Comparison of ENCODE assay signal across 8 cellular contexts in genomic region chr18:34978533-34978893, GRCh38.
DNase-seq lines count a peak whose midpoint lies in the region; ATAC-seq and TF ChIP-seq lines count a peak whose summit lies in the region.

No MANE protein-coding gene starts in this region.

- H3K36me3 ChIP-seq in BLaER1, result no peaks in the 10 kb centered on the region
- no peaks in the 10 kb centered on the region for H3K36me3 ChIP-seq in MM.1S (replicated peaks; ENCODE audit: insufficient read depth, low read length)

- H3K4me3 Mint-ChIP-seq in dendritic cell treated with granulocyte-macrophage colony-stimulating factor and Interleukin-4, amounts not matched to agents 40 ng/mL and 50 ng/mL, for 4 days, result peak overlapping the region; percentile 86
- H3K4me3 Mint-ChIP-seq in natural killer cell treated with Interleukin-12 subunit alpha and Interleukin-12 subunit beta and Interleukin-15 and Interleukin-18, amount 100 ng/mL, for 72 hours, result peak overlapping the region; percentile 97

- no peaks in the 10 kb centered on the region for H3K9me2 ChIP-seq in MM.1S (replicated peaks; ENCODE audit: insufficient read depth, low read length)

- peaks cover 9% of the 10 kb centered on the region for H3K36me3 Mint-ChIP-seq in dendritic cell treated with granulocyte-macrophage colony-stimulating factor and Interleukin-4, amounts not matched to agents 40 ng/mL and 50 ng/mL, for 4 days (ENCODE audit: low read depth)
- H3K36me3 Mint-ChIP-seq in natural killer cell treated with Interleukin-12 subunit alpha and Interleukin-12 subunit beta and Interleukin-15 and Interleukin-18, amount 100 ng/mL, for 72 hours, result no peaks in the 10 kb centered on the region

- intact Hi-C loops in dendritic cell treated with granulocyte-macrophage colony-stimulating factor and Interleukin-4, amounts not matched to agents 40 ng/mL and 50 ng/mL, for 4 days (cut with micrococcal nuclease), result loop anchor here (5.0 kb wide), 1 partner anchor 64 kb away; the partner anchor contains the start of gene MAPRE2

- H3K27me3 ChIP-seq in BLaER1 (peaks cover 27% of the 10 kb centered on the region; the same call in 1 of the 2 replicates), MM.1S (replicated peaks; ENCODE audit: insufficient read depth, low read length) (no peaks in the 10 kb centered on the region)

- H2AFZ ChIP-seq in MM.1S (ENCODE audit: low read length), result peak overlapping the region; percentile 98

- peaks cover 19% of the 10 kb centered on the region for H3F3A ChIP-seq in MM.1S (ENCODE audit: insufficient read depth, low read length)

- H3K9me3 Mint-ChIP-seq in dendritic cell treated with granulocyte-macrophage colony-stimulating factor and Interleukin-4, amounts not matched to agents 40 ng/mL and 50 ng/mL, for 4 days, result no peaks in the 10 kb centered on the region
- no peaks in the 10 kb centered on the region for H3K9me3 Mint-ChIP-seq in natural killer cell treated with Interleukin-12 subunit alpha and Interleukin-12 subunit beta and Interleukin-15 and Interleukin-18, amount 100 ng/mL, for 72 hours

- H3K27ac ChIP-seq in BLaER1 (no peak overlapping the region), MM.1S (ENCODE audit: low read length) (peak overlapping the region; percentile 7; the same call in 1 of the 2 replicates)

- H3K9me3 ChIP-seq in BLaER1 (no peaks in the 10 kb centered on the region), MM.1S (replicated peaks; ENCODE audit: insufficient read depth, low read length) (no peaks in the 10 kb centered on the region)

- H3K9ac ChIP-seq in BLaER1 (peak overlapping the region; percentile 74; the same call in 1 of the 2 replicates), MM.1S (ENCODE audit: low read length) (peak overlapping the region; percentile 8; the same call in 1 of the 2 replicates)

- peaks cover 35% of the 10 kb centered on the region for H3K27me3 Mint-ChIP-seq in dendritic cell treated with granulocyte-macrophage colony-stimulating factor and Interleukin-4, amounts not matched to agents 40 ng/mL and 50 ng/mL, for 4 days
- H3K27me3 Mint-ChIP-seq in natural killer cell treated with Interleukin-12 subunit alpha and Interleukin-12 subunit beta and Interleukin-15 and Interleukin-18, amount 100 ng/mL, for 72 hours, result peaks cover 8 to 24% of the 10 kb centered on the region in 2 donors

- DNase-seq in MM.1S (no peak), middle frontal gyrus (ENCODE audit: extremely low spot score, low spot score) (no peak), SIG-M5 (lab: John Stamatoyannopoulos, UW) (no peak), NCI-H1417 treated with DMSO at 0.1 percent for 48 hours (lab: John Stamatoyannopoulos, UW) (no peak), HuH-7 (ENCODE audit: low spot score) (no peak)
- DNase-seq in natural killer cell treated with Interleukin-12 subunit alpha and Interleukin-12 subunit beta and Interleukin-15 and Interleukin-18, amount 100 ng/mL, for 72 hours (ENCODE audit: low spot score), result no peak

- peaks cover 35% of the 10 kb centered on the region for H3K4me1 Mint-ChIP-seq in dendritic cell treated with granulocyte-macrophage colony-stimulating factor and Interleukin-4, amounts not matched to agents 40 ng/mL and 50 ng/mL, for 4 days (ENCODE audit: low read depth)
- peaks cover 29 to 30% of the 10 kb centered on the region in 2 donors for H3K4me1 Mint-ChIP-seq in natural killer cell treated with Interleukin-12 subunit alpha and Interleukin-12 subunit beta and Interleukin-15 and Interleukin-18, amount 100 ng/mL, for 72 hours (ENCODE audit: low read depth in 2 of 2)

- H3K4me1 ChIP-seq in BLaER1 (peaks cover 16% of the 10 kb centered on the region), MM.1S (ENCODE audit: low read length) (peaks cover 6% of the 10 kb centered on the region)

- H3K79me2 ChIP-seq in MM.1S (ENCODE audit: low read length), result no peaks in the 10 kb centered on the region

- peak overlapping the region; percentile 95 for H3K4me2 ChIP-seq in BLaER1
- H3K4me2 ChIP-seq in MM.1S (ENCODE audit: low read depth, low read length), result peak overlapping the region; percentile 96

- H4K20me1 ChIP-seq in BLaER1 (no peaks in the 10 kb centered on the region), MM.1S (ENCODE audit: insufficient read depth, low read length) (no peaks in the 10 kb centered on the region)

- peak in 1 of 2 donors; percentile 0 for ATAC-seq in natural killer cell treated with Interleukin-12 subunit alpha and Interleukin-12 subunit beta and Interleukin-15 and Interleukin-18, amount 100 ng/mL, for 72 hours

- peak overlapping the region; percentile 67 for H3K27ac Mint-ChIP-seq in dendritic cell treated with granulocyte-macrophage colony-stimulating factor and Interleukin-4, amounts not matched to agents 40 ng/mL and 50 ng/mL, for 4 days
- H3K27ac Mint-ChIP-seq in natural killer cell treated with Interleukin-12 subunit alpha and Interleukin-12 subunit beta and Interleukin-15 and Interleukin-18, amount 100 ng/mL, for 72 hours, result peak overlapping the region; percentile 74 to 80

- TF ChIP-seq CTCF in MM.1S (IDR thresholded peaks at IDR 0.05; ENCODE audit: low read length), result no peak

- H3K4me3 ChIP-seq in BLaER1, result peak overlapping the region; percentile 82
- peak overlapping the region; percentile 87 for H3K4me3 ChIP-seq in MM.1S (ENCODE audit: low read length)
